ENCODE assay signal across 10 cellular contexts in the genomic region with DNA sequence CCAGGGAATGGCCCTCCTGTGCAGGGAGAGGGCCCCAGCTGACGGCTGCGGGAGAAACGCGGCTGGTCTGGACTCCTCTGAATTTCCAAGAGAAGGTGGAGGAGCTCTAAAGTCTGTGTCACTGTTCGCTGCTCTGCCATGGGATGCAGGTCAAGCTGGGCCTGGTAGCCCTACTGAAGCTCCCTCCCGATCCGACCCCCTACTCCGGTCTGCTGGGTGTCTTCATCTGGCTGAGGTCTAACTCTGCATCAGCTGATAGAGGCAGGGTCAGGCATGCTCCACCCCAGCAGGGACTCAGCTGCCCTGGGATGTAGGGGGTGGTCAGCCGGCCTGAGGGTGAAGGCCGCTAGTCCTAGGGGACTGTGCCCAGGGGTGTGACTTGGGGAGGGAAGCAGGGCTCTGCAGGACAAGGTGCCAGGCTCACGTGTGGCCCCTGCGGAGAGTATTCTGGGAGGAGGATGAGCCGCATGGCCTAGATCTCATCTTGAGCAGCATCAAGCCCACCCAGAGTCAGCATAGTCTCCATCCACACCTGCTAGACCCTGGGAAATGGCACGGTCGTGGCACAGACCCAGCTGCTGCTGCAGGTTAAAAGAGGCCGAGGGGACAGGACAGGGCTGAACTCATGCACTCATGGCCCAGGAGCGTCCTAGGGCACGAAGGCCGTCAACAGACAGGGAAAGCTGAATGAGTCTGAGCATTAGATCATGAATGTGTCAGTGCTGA. TPM values are rescaled to one million over a fixed set of nuclear protein-coding genes. Genes with fewer than 3 reads are reported as not detected.
DNase-seq lines count a peak whose midpoint lies in the region; ATAC-seq, FAIRE-seq and TF ChIP-seq lines count a peak whose summit lies in the region.
"Had no signal": no experiment of that assay in that cellular context is flagged by ENCODE, and none has a peak within 500 bp of the region (broad histone marks: within the 10 kb centered on the region; RNA-seq: fewer than 3 reads in every experiment).

No MANE protein-coding gene starts in this region.

- peaks cover 25% of the 10 kb centered on the region for H3K4me1 Mint-ChIP-seq in HFFc6 (ENCODE audit: low read depth)
- H3K4me1 Mint-ChIP-seq in stimulated activated effector memory CD8-positive, alpha-beta T cell treated with anti-CD3 and anti-CD28 coated beads, Interleukin-12 subunit alpha, Interleukin-12 subunit beta, amount 100 ng/mL, for 72 hours = no peaks in the 10 kb centered on the region

- no peak for TF ChIP-seq EP300 in K562 (IDR thresholded peaks at IDR 0.05; ENCODE audit: low read length)

- no peak overlapping the region; the same call in 2 of the 3 replicates for H3K27ac ChIP-seq in K562 (ENCODE audit: extremely low read depth, low read depth, low read length)
- H3K27ac ChIP-seq in kidney (ENCODE audit: low read depth in 2 of 2, low read length in 2 of 2) = no peak overlapping the region

- peak overlapping the region; percentile 85 to 87; a peak in 3 of 4 replicates for H3K9ac ChIP-seq in K562 (ENCODE audit: insufficient read depth in 1 of 2, low read depth in 2 of 2, low read length in 2 of 2)
- H3K9ac ChIP-seq in kidney (ENCODE audit: low read length in 2 of 2) = peak overlapping the region; percentile 61 to 78

- peaks cover 17% of the 10 kb centered on the region for H3K36me3 Mint-ChIP-seq in HFFc6 (ENCODE audit: low read depth)
- H3K36me3 Mint-ChIP-seq in stimulated activated effector memory CD8-positive, alpha-beta T cell treated with anti-CD3 and anti-CD28 coated beads, Interleukin-12 subunit alpha, Interleukin-12 subunit beta, amount 100 ng/mL, for 72 hours = no peaks in the 10 kb centered on the region

- peak overlapping the region; percentile 91 for H3K27ac Mint-ChIP-seq in HFFc6
- H3K27ac Mint-ChIP-seq in stimulated activated effector memory CD8-positive, alpha-beta T cell treated with anti-CD3 and anti-CD28 coated beads, Interleukin-12 subunit alpha, Interleukin-12 subunit beta, amount 100 ng/mL, for 72 hours = no peak overlapping the region

- peak overlapping the region; percentile 75 for H3K4me2 ChIP-seq in K562 (ENCODE audit: insufficient read depth, low read length)

- H3K9me3 ChIP-seq in K562 (replicated peaks; ENCODE audit: control insufficient read depth, insufficient read depth, low read depth, low read length) = no peaks in the 10 kb centered on the region
- no peaks in the 10 kb centered on the region for H3K9me3 ChIP-seq in kidney (ENCODE audit: control insufficient read depth in 1 of 2, low read length in 2 of 2)

- peaks cover 6 to 23% of the 10 kb centered on the region in 2 experiments; a peak in 4 of 5 replicates for H3K4me1 ChIP-seq in K562 (replicated peaks in 1 of 2; ENCODE audit: control insufficient read depth in 2 of 2, insufficient read depth in 2 of 2, low read length in 2 of 2)
- peaks cover 17 to 21% of the 10 kb centered on the region in 2 donors for H3K4me1 ChIP-seq in kidney (ENCODE audit: control insufficient read depth in 1 of 2, insufficient read depth in 1 of 2, low read depth in 1 of 2, low read length in 2 of 2)

- TF ChIP-seq RAD21 in K562 (CRISPR knock-in tag; conservative IDR thresholded peaks at IDR 0.05 in 1 of 2, IDR thresholded peaks at IDR 0.05 in 1 of 2) = no peak

- CTCF ChIA-PET in K562 (lab: Yijun Ruan, JAX; ENCODE audit: low intra/inter-chr PET ratio) = no interaction called here

- intact Hi-C loops in K562 (cut with micrococcal nuclease) = no loop called here
- intact Hi-C loops in kidney (cut with DNase I) = no loop called here

- DNase-seq in HFFc6 (no peak), K562 (ENCODE audit: extremely low read depth in 1 of 4, low spot score in 3 of 4) (no peak), kidney (peak; percentile 71), COLO829 (ENCODE audit: low spot score) (no peak), kidney tubule cell (ENCODE audit: low spot score) (no peak)
- DNase-seq in stimulated activated effector memory CD8-positive, alpha-beta T cell treated with anti-CD3 and anti-CD28 coated beads, Interleukin-12 subunit alpha, Interleukin-12 subunit beta, amount 100 ng/mL, for 72 hours (ENCODE audit: low spot score in 2 of 2) = no peak
- no peak for DNase-seq in stimulated activated CD4-positive, alpha-beta T cell treated with anti-CD3 and anti-CD28 coated beads, Interleukin-4, amount 100 ng/mL, for 4 hours

- H3K27me3 Mint-ChIP-seq in HFFc6 (ENCODE audit: insufficient read depth) = no peaks in the 10 kb centered on the region; the same call in 1 of the 2 replicates

- peak overlapping the region; percentile 74 for H3K4me3 ChIP-seq in K562
- H3K4me3 ChIP-seq in kidney (ENCODE audit: low read length in 2 of 2) = peak overlapping the region; percentile 70 to 76

- POLR2A ChIA-PET in K562 (lab: Yijun Ruan, JAX) = interaction anchor here (0.6 to 2.7 kb wide), 4 partner anchors 8 to 178 kb away, joined by 4 to 11 read pairs (median 6); no protein-coding TSS in a partner anchor

- no peaks in the 10 kb centered on the region for H3K27me3 ChIP-seq in K562 (ENCODE audit: control insufficient read depth in 2 of 2, insufficient read depth in 2 of 2, low read length in 2 of 2)

- H3K79me2 ChIP-seq in K562 (ENCODE audit: control insufficient read depth, insufficient read depth, low read length) = peaks cover 16% of the 10 kb centered on the region

- H4K20me1 ChIP-seq in K562 (replicated peaks; ENCODE audit: control insufficient read depth, insufficient read depth, low read length) = no peaks in the 10 kb centered on the region

- H2AFZ ChIP-seq in K562 (ENCODE audit: low read depth, low read length) = no peak overlapping the region

- BruUV-seq in K562 (replicated peaks; lab: Mats Ljungman, UMichigan) = TSS peak; percentile 66

- no peaks in the 10 kb centered on the region for H3K9me3 Mint-ChIP-seq in HFFc6
- H3K9me3 Mint-ChIP-seq in stimulated activated effector memory CD8-positive, alpha-beta T cell treated with anti-CD3 and anti-CD28 coated beads, Interleukin-12 subunit alpha, Interleukin-12 subunit beta, amount 100 ng/mL, for 72 hours = no peaks in the 10 kb centered on the region

- peaks cover 18% of the 10 kb centered on the region; the same call in 1 of the 3 replicates for H3K36me3 ChIP-seq in K562 (ENCODE audit: control insufficient read depth, insufficient read depth, low read length)
- H3K36me3 ChIP-seq in kidney (ENCODE audit: control insufficient read depth in 1 of 2, insufficient read depth in 2 of 2, low read length in 2 of 2) = peaks cover 4 to 15% of the 10 kb centered on the region in 2 donors

- 76% methylated on average over 10 of the region's 19 CpGs for WGBS in K562 (ENCODE audit: insufficient coverage, low coverage, missing lambda C conversion rate)

- H3K4me3 Mint-ChIP-seq in HFFc6 = peak overlapping the region; percentile 92
- peak overlapping the region; percentile 52 for H3K4me3 Mint-ChIP-seq in stimulated activated effector memory CD8-positive, alpha-beta T cell treated with anti-CD3 and anti-CD28 coated beads, Interleukin-12 subunit alpha, Interleukin-12 subunit beta, amount 100 ng/mL, for 72 hours

- no peak for TF ChIP-seq CTCF in HFFc6 (IDR thresholded peaks at IDR 0.05)
- TF ChIP-seq CTCF in K562 (IDR thresholded peaks at IDR 0.05 in 2 of 3, conservative IDR thresholded peaks at IDR 0.05 in 1 of 3; ENCODE audit: insufficient read depth in 2 of 3, low read depth in 1 of 3, low read length in 3 of 3) = no peak
- no peak for TF ChIP-seq CTCF in kidney (IDR thresholded peaks at IDR 0.05; ENCODE audit: borderline replicate concordance, extremely low read depth, insufficient read depth)

- no peak for TF ChIP-seq POLR2A in K562 (conservative IDR thresholded peaks at IDR 0.05)

- FAIRE-seq in K562 (lab: Jason Lieb, UNC) (no peak), kidney (lab: Jason Lieb, UNC) (no peak)
- FAIRE-seq: RCC 7860 had no signal

- ATAC-seq in K562 (no peak), GM21526 (IDR thresholded peaks at IDR 0.05; ENCODE audit: low FRiP score, unreplicated experiment) (no peak)
- ATAC-seq in stimulated activated effector memory CD8-positive, alpha-beta T cell treated with anti-CD3 and anti-CD28 coated beads, Interleukin-12 subunit alpha, Interleukin-12 subunit beta, amount 100 ng/mL, for 72 hours = no peak

- in situ Hi-C loops in K562 (cut with MboI) = no loop called here

- no peaks in the 10 kb centered on the region for H3K9me1 ChIP-seq in K562 (ENCODE audit: control insufficient read depth, insufficient read depth, low read length)

RNA-seq across cellular contexts. Expression of a gene that starts 1.4 kb away (rescaled TPM):
- total RNA-seq in HFFc6 (2021; fragmentation: NEBNext Ultra II Directional; extraction: Animal tissue kit (Norgen Biotek cat#: 25700)) = 100 to 1,000 TPM; 211 to 296 (median 234) TPM
- 9.8 and 40.0 TPM in 2 replicates for total RNA-seq in K562 (2011; cell fraction: chromatin; rRNA removed; ENCODE audit: low replicate concordance)
- total RNA-seq in K562 (2011; cell fraction: nucleolus; rRNA removed) = 96.9 and 115 TPM in 2 replicates
- total RNA-seq in K562 (2011; cell fraction: nucleoplasm; rRNA removed) = 57.6 and 64.2 TPM in 2 replicates
- 66.7 and 81.2 TPM in 2 replicates for total RNA-seq in K562 (2014; rRNA removed)
- total RNA-seq in K562 (2014; rRNA removed; fragmentation: Illumina TruSeq; extraction: Trizol) = 14.8 and 23.1 TPM in 2 replicates
- total RNA-seq in K562 (2015; rRNA removed; fragmentation: Illumina TruSeq; extraction: Trizol) = 42.9 and 48.5 TPM in 2 replicates
- 111 and 113 TPM in 2 replicates for total RNA-seq in K562 (2021)
- polyA plus RNA-seq in K562 (2011; rRNA removed) = 46.6 and 83.5 TPM in 2 replicates
- polyA plus RNA-seq in K562 (2011; cell fraction: cytosol; rRNA removed) = 110 and 262 TPM in 2 replicates
- 22.3 and 27.1 TPM in 2 replicates for polyA plus RNA-seq in K562 (2011; cell fraction: nucleus; rRNA removed)
- polyA plus RNA-seq in K562 (2012) = 114 and 177 TPM in 2 replicates
- 52.1 and 55.2 TPM in 2 replicates for polyA plus RNA-seq in K562 (2014; fragmentation: Illumina TruSeq; extraction: Trizol)
- polyA plus RNA-seq in K562 (2014; fragmentation: Nextera tagmentation; extraction: Ambion mirVana) = 10 to 100 TPM in 1 of 2 experiments, 1 to 10 TPM in 1; 8.7 to 12.4 TPM
- 103 and 110 TPM in 2 replicates for polyA plus RNA-seq in K562 (2014; rRNA removed)
- 20.5 and 29.9 TPM in 2 replicates for polyA minus RNA-seq in K562 (2011; rRNA and poly(A)+ RNA removed)
- polyA minus RNA-seq in K562 (2011; cell fraction: cytosol; rRNA and poly(A)+ RNA removed) = 56.7 and 67.3 TPM in 2 replicates
- 11.2 and 12.6 TPM in 2 replicates for polyA minus RNA-seq in K562 (2011; cell fraction: nucleus; rRNA and poly(A)+ RNA removed)
- total RNA-seq in kidney = 852 TPM
- 942 TPM for polyA plus RNA-seq in kidney (ENCODE audit: insufficient read depth, low read depth, low replicate concordance)

RNA-seq across cellular contexts. Expression of a gene that starts 30.6 kb away (rescaled TPM):
- not detected for total RNA-seq in HFFc6 (2021; fragmentation: NEBNext Ultra II Directional; extraction: Animal tissue kit (Norgen Biotek cat#: 25700))
- not detected in 2 replicates for total RNA-seq in K562 (2011; cell fraction: chromatin; rRNA removed; ENCODE audit: low replicate concordance)
- total RNA-seq in K562 (2011; cell fraction: nucleolus; rRNA removed) = not detected in 2 replicates
- total RNA-seq in K562 (2011; cell fraction: nucleoplasm; rRNA removed) = 0.38 TPM in 1 of 2 replicates, not detected in the other
- total RNA-seq in K562 (2014; rRNA removed) = not detected in 2 replicates
- not detected in 2 replicates for total RNA-seq in K562 (2014; rRNA removed; fragmentation: Illumina TruSeq; extraction: Trizol)
- not detected in 2 replicates for total RNA-seq in K562 (2015; rRNA removed; fragmentation: Illumina TruSeq; extraction: Trizol)
- not detected in 2 replicates for total RNA-seq in K562 (2021)
- not detected in 2 replicates for polyA plus RNA-seq in K562 (2011; rRNA removed)
- polyA plus RNA-seq in K562 (2011; cell fraction: cytosol; rRNA removed) = not detected in 2 replicates
- not detected in 2 replicates for polyA plus RNA-seq in K562 (2011; cell fraction: nucleus; rRNA removed)
- not detected in 2 replicates for polyA plus RNA-seq in K562 (2012)
- not detected in 2 replicates for polyA plus RNA-seq in K562 (2014; fragmentation: Illumina TruSeq; extraction: Trizol)
- not detected for polyA plus RNA-seq in K562 (2014; fragmentation: Nextera tagmentation; extraction: Ambion mirVana)
- polyA plus RNA-seq in K562 (2014; rRNA removed) = not detected in 2 replicates
- polyA minus RNA-seq in K562 (2011; rRNA and poly(A)+ RNA removed) = not detected in 2 replicates
- polyA minus RNA-seq in K562 (2011; cell fraction: cytosol; rRNA and poly(A)+ RNA removed) = not detected in 2 replicates
- polyA minus RNA-seq in K562 (2011; cell fraction: nucleus; rRNA and poly(A)+ RNA removed) = not detected in 2 replicates
- total RNA-seq in kidney = not detected
- polyA plus RNA-seq in kidney (ENCODE audit: insufficient read depth, low read depth, low replicate concordance) = not detected
- polyA plus RNA-seq: adipose tissue had no signal

RNA-seq across cellular contexts. Expression of a gene that starts 52.5 kb away (rescaled TPM):
- not detected for total RNA-seq in HFFc6 (2021; fragmentation: NEBNext Ultra II Directional; extraction: Animal tissue kit (Norgen Biotek cat#: 25700))
- total RNA-seq in K562 (2011; cell fraction: chromatin; rRNA removed; ENCODE audit: low replicate concordance) = not detected in 2 replicates
- total RNA-seq in K562 (2011; cell fraction: nucleolus; rRNA removed) = not detected in 2 replicates
- total RNA-seq in K562 (2011; cell fraction: nucleoplasm; rRNA removed) = not detected in 2 replicates
- total RNA-seq in K562 (2014; rRNA removed) = not detected in 2 replicates
- not detected in 2 replicates for total RNA-seq in K562 (2014; rRNA removed; fragmentation: Illumina TruSeq; extraction: Trizol)
- total RNA-seq in K562 (2015; rRNA removed; fragmentation: Illumina TruSeq; extraction: Trizol) = not detected in 2 replicates
- total RNA-seq in K562 (2021) = not detected in 2 replicates
- not detected in 2 replicates for polyA plus RNA-seq in K562 (2011; rRNA removed)
- not detected in 2 replicates for polyA plus RNA-seq in K562 (2011; cell fraction: cytosol; rRNA removed)
- polyA plus RNA-seq in K562 (2011; cell fraction: nucleus; rRNA removed) = not detected in 2 replicates
- not detected in 2 replicates for polyA plus RNA-seq in K562 (2012)
- polyA plus RNA-seq in K562 (2014; fragmentation: Illumina TruSeq; extraction: Trizol) = not detected in 2 replicates
- not detected for polyA plus RNA-seq in K562 (2014; fragmentation: Nextera tagmentation; extraction: Ambion mirVana)
- polyA plus RNA-seq in K562 (2014; rRNA removed) = not detected in 2 replicates
- polyA minus RNA-seq in K562 (2011; rRNA and poly(A)+ RNA removed) = not detected in 2 replicates
- not detected in 2 replicates for polyA minus RNA-seq in K562 (2011; cell fraction: cytosol; rRNA and poly(A)+ RNA removed)
- not detected in 2 replicates for polyA minus RNA-seq in K562 (2011; cell fraction: nucleus; rRNA and poly(A)+ RNA removed)
- not detected for total RNA-seq in kidney
- polyA plus RNA-seq in kidney (ENCODE audit: insufficient read depth, low read depth, low replicate concordance) = not detected
- polyA plus RNA-seq: adipose tissue had no signal
